ENCODE assay signal across 1 cellular context in genomic region chr9:21450733-21451394, GRCh38.
A peak's percentile ranks its signal among the peaks of the same experiment; 100 is the strongest.
TF ChIP-seq lines count a peak whose summit lies in the region.

No MANE protein-coding gene starts in this region.

TF ChIP-seq in HepG2, 621 proteins besides CTCF, POLR2A, EP300 and RAD21:
- TF ChIP-seq ZNF660 (CRISPR knock-in tag; IDR thresholded peaks at IDR 0.05; ENCODE audit: borderline replicate concordance, low read depth) (no peak), NFE2 (CRISPR knock-in tag; IDR thresholded peaks at IDR 0.05) (0 out of 2 replicates have a peak, but pooled peaks have one; percentile 33)
